ENCODE assay signal across 1 cellular context in genomic region chr5:116013207-116013777, GRCh38.
TF ChIP-seq lines count a peak whose summit lies in the region.

No MANE protein-coding gene starts in this region.

TF ChIP-seq in GM23338, 12 proteins besides CTCF, POLR2A, EP300 and RAD21 (continued from another document):
- no peak for TF ChIP-seq NANOG (IDR thresholded peaks at IDR 0.05; ENCODE audit: borderline replicate concordance)
- no peak for TF ChIP-seq ZNF462 (CRISPR knock-in tag; IDR thresholded peaks at IDR 0.05)
